ENCODE assay signal across 22 cellular contexts in genomic region chr16:879461-879861, GRCh38.
A peak's percentile ranks its signal among the peaks of the same experiment; 100 is the strongest.
DNase-seq lines count a peak whose midpoint lies in the region; ATAC-seq, FAIRE-seq and TF ChIP-seq lines count a peak whose summit lies in the region.
"Had no signal": no experiment of that assay in that cellular context is flagged by ENCODE, and none has a peak within 500 bp of the region (broad histone marks: within the 10 kb centered on the region; RNA-seq: fewer than 3 reads in every experiment).

No MANE protein-coding gene starts in this region.

- no peak overlapping the region for H3K4me3 ChIP-seq in BLaER1 treated with 17β-estradiol and CSF1 and Interleukin-3, amounts not matched to agents 10 nM and 100 nM
- H3K4me3 ChIP-seq in kidney (ENCODE audit: low read length in 2 of 2) (no peak overlapping the region), spleen (no peak overlapping the region)
- H3K4me3 ChIP-seq: PC-9 had no signal

- peaks cover 40 to 80% (median 71%) of the 10 kb centered on the region in 10 experiments for H3K4me1 ChIP-seq in BLaER1 treated with 17β-estradiol and CSF1 and Interleukin-3, amounts not matched to agents 10 nM and 100 nM
- no peaks in the 10 kb centered on the region for H3K4me1 ChIP-seq in kidney (ENCODE audit: control insufficient read depth in 1 of 2, insufficient read depth in 1 of 2, low read depth in 1 of 2, low read length in 2 of 2)
- peaks cover 0 to 9% (median 3%) of the 10 kb centered on the region in 6 donors for H3K4me1 ChIP-seq in spleen

- H3K9ac ChIP-seq in BLaER1 treated with 17β-estradiol and CSF1 and Interleukin-3, amounts not matched to agents 10 nM and 100 nM = no peak overlapping the region
- no peak overlapping the region for H3K9ac ChIP-seq in kidney (ENCODE audit: low read length in 2 of 2)
- H3K9ac ChIP-seq: KMS-11 had no signal

- H3K36me3 ChIP-seq in BLaER1 treated with 17β-estradiol and CSF1 and Interleukin-3, amounts not matched to agents 10 nM and 100 nM = peaks cover 1 to 13% (median 7%) of the 10 kb centered on the region in 11 experiments; a peak in 14 of 22 replicates
- H3K36me3 ChIP-seq in kidney (ENCODE audit: control insufficient read depth in 1 of 2, insufficient read depth in 2 of 2, low read length in 2 of 2) (peaks cover 0 to 1% of the 10 kb centered on the region in 2 donors), spleen (peaks cover 0 to 30% (median 6%) of the 10 kb centered on the region in 6 donors)

- WGBS in spleen, 5 donors = 90 to 95% (median 93%) methylated on average over 26 to 27 of the region's 27 CpGs

- no peak overlapping the region for H3K27ac ChIP-seq in BLaER1 treated with 17β-estradiol and CSF1 and Interleukin-3, amounts not matched to agents 10 nM and 100 nM
- H3K27ac ChIP-seq in kidney (ENCODE audit: low read depth in 2 of 2, low read length in 2 of 2) (no peak overlapping the region), spleen (no peak overlapping the region)
- H3K27ac ChIP-seq: HL-60, KMS-11, PC-9 had no signal

- peak overlapping the region in 8 of 11 experiments; percentile 40 to 95 (median 88); a peak in 13 of 22 replicates for H3K4me2 ChIP-seq in BLaER1 treated with 17β-estradiol and CSF1 and Interleukin-3, amounts not matched to agents 10 nM and 100 nM
- H3K4me2 ChIP-seq: KMS-11, PC-9 had no signal

- DNase-seq in Right ventricle myocardium inferior (ENCODE audit: missing footprints) = peak; percentile 57
- DNase-seq in cardiac septum (ENCODE audit: low spot score) = no peak
- peak; percentile 70 for DNase-seq in kidney
- peak; percentile 68 for DNase-seq in spleen
- no peak for DNase-seq in AG20443 (ENCODE audit: low spot score)
- DNase-seq: Calu3, DND-41, MM.1S, NCI-H1048, NCI-H1417, NCI-H1694, NCI-H2029 treated with DMSO at 0.1 percent for 48 hours, NCI-H2227 treated with DMSO at 0.1 percent for 48 hours, NCI-H526 treated with DMSO at 0.1 percent for 48 hours, PC-9, SHP77 treated with DMSO at 0.1 percent for 48 hours had no signal

- H3K27me3 ChIP-seq in BLaER1 treated with 17β-estradiol and CSF1 and Interleukin-3, amounts not matched to agents 10 nM and 100 nM = peaks cover 0 to 73% (median 5%) of the 10 kb centered on the region in 11 experiments; a peak in 10 of 22 replicates
- H3K27me3 ChIP-seq in spleen (replicated peaks in 1 of 7) = no peaks in the 10 kb centered on the region

- intact Hi-C loops in Right ventricle myocardium inferior (cut with DNase I) (no loop called here), cardiac septum (cut with DNase I) (no loop called here), kidney (cut with DNase I) (no loop called here), spleen (cut with DNase I; ENCODE audit: low total_unique reads) (no loop called here)

- ATAC-seq in Right ventricle myocardium inferior = no peak
- no peak for ATAC-seq in GM18520 (IDR thresholded peaks at IDR 0.05; ENCODE audit: unreplicated experiment)

- H3K9me3 ChIP-seq in BLaER1 treated with 17β-estradiol and CSF1 and Interleukin-3, amounts not matched to agents 10 nM and 100 nM (replicated peaks in 1 of 11) = peaks cover 18 to 26% (median 21%) of the 10 kb centered on the region in 11 experiments
- H3K9me3 ChIP-seq in kidney (ENCODE audit: control insufficient read depth in 1 of 2, low read length in 2 of 2) (peaks cover 5 to 13% of the 10 kb centered on the region in 2 donors), spleen (peaks cover 4 to 18% (median 14%) of the 10 kb centered on the region in 8 donors)

- FAIRE-seq in kidney (lab: Jason Lieb, UNC) = no peak
- FAIRE-seq: GM12892, H54 had no signal

- H4K20me1 ChIP-seq in BLaER1 treated with 17β-estradiol and CSF1 and Interleukin-3, amounts not matched to agents 10 nM and 100 nM = peaks cover 0 to 80% (median 24%) of the 10 kb centered on the region in 11 experiments; a peak in 17 of 22 replicates

- TF ChIP-seq CTCF in kidney (IDR thresholded peaks at IDR 0.05; ENCODE audit: borderline replicate concordance, extremely low read depth, insufficient read depth) (no peak), spleen (IDR thresholded peaks at IDR 0.05 in 8 of 11, conservative IDR thresholded peaks at IDR 0.05 in 3 of 11) (no peak)

- no peak for TF ChIP-seq POLR2A in spleen (IDR thresholded peaks at IDR 0.05)

Comparison
In these comparisons a context has a peak if more than half of its experiments do, and no peak if none do; other contexts are left out.
1. DNase-seq: peak in Right ventricle myocardium inferior (single experiment), kidney (single experiment) and spleen (single experiment); none in cardiac septum (single experiment) and AG20443 (single experiment).